Comparison of ENCODE assay signal across 1 cellular context in genomic region chr2:37707393-37707792, GRCh38.
TF ChIP-seq lines count a peak whose summit lies in the region.

No MANE protein-coding gene starts in this region.

TF ChIP-seq in H1, 55 proteins besides CTCF, POLR2A, EP300 and RAD21 (continued from another document):
- TF ChIP-seq ATF2 (IDR thresholded peaks at IDR 0.05; ENCODE audit: low read length) (no peak), E2F6 (IDR thresholded peaks at IDR 0.05) (no peak), TAF1 (IDR thresholded peaks at IDR 0.05; ENCODE audit: low read depth, low read length) (no peak), RBBP5 (IDR thresholded peaks at IDR 0.05; ENCODE audit: borderline replicate concordance, low read depth, low read length) (no peak), FOSL1 (IDR thresholded peaks at IDR 0.05; ENCODE audit: insufficient read depth, low read depth, low read length) (no peak), USF2 (IDR thresholded peaks at IDR 0.05; ENCODE audit: low read length) (no peak), CEBPB (IDR thresholded peaks at IDR 0.05; ENCODE audit: low read depth, low read length) (no peak), KDM5A (IDR thresholded peaks at IDR 0.05; ENCODE audit: low read length) (no peak), BRCA1 (IDR thresholded peaks at IDR 0.05; ENCODE audit: low read depth, low read length) (no peak), CBX5 (IDR thresholded peaks at IDR 0.05; ENCODE audit: low read depth, low read length) (no peak), ASH2L (IDR thresholded peaks at IDR 0.05; ENCODE audit: low read length) (no peak), HDAC2 (IDR thresholded peaks at IDR 0.05; ENCODE audit: borderline replicate concordance in 1 of 2, low read depth in 2 of 2, low read length in 2 of 2) (no peak), RXRA (IDR thresholded peaks at IDR 0.05; ENCODE audit: insufficient read depth, low read depth, low read length) (no peak), SAP30 (IDR thresholded peaks at IDR 0.05; ENCODE audit: insufficient read depth, insufficient replicate concordance, low read length) (no peak), ZNF274 (IDR thresholded peaks at IDR 0.05; ENCODE audit: borderline replicate concordance, extremely low read depth, low read length) (no peak), POU5F1 (IDR thresholded peaks at IDR 0.05; ENCODE audit: low read depth, low read length) (no peak), TCF12 (IDR thresholded peaks at IDR 0.05; ENCODE audit: low read depth, low read length) (no peak)
